Comparison of ENCODE assay signal across 9 cellular contexts in genomic region chr1:1540817-1541628, GRCh38. TPM values are rescaled to one million over a fixed set of nuclear protein-coding genes. Genes with fewer than 3 reads are reported as not detected.
A peak's percentile ranks its signal among the peaks of the same experiment; 100 is the strongest.
DNase-seq lines count a peak whose midpoint lies in the region; ATAC-seq and TF ChIP-seq lines count a peak whose summit lies in the region.
"Had no signal": no experiment of that assay in that cellular context is flagged by ENCODE, and none has a peak within 500 bp of the region (broad histone marks: within the 10 kb centered on the region; RNA-seq: fewer than 3 reads in every experiment).

No MANE protein-coding gene starts in this region.

- TF ChIP-seq POLR2A in uterus (IDR thresholded peaks at IDR 0.05) = no peak

- no peaks in the 10 kb centered on the region for H3K27me3 Mint-ChIP-seq in activated naive CD8-positive, alpha-beta T cell
- H3K27me3 Mint-ChIP-seq in activated naive CD8-positive, alpha-beta T cell treated with anti-CD3 and anti-CD28 coated beads, Interleukin-2, amount 50 U/mL, for 24 hours = no peaks in the 10 kb centered on the region
- H3K27me3 Mint-ChIP-seq in naive thymus-derived CD8-positive, alpha-beta T cell = no peaks in the 10 kb centered on the region

- no peak for ATAC-seq in activated naive CD8-positive, alpha-beta T cell treated with anti-CD3 and anti-CD28 coated beads, Interleukin-2, amount 50 U/mL, for 24 hours
- peak in 1 of 2 donors; percentile 7 for ATAC-seq in naive thymus-derived CD8-positive, alpha-beta T cell

- no peaks in the 10 kb centered on the region for H3K9me3 Mint-ChIP-seq in activated naive CD8-positive, alpha-beta T cell (ENCODE audit: low read depth)
- no peaks in the 10 kb centered on the region for H3K9me3 Mint-ChIP-seq in activated naive CD8-positive, alpha-beta T cell treated with anti-CD3 and anti-CD28 coated beads, Interleukin-2, amount 50 U/mL, for 24 hours
- H3K9me3 Mint-ChIP-seq in naive thymus-derived CD8-positive, alpha-beta T cell = no peaks in the 10 kb centered on the region

- H4K20me1 ChIP-seq in fibroblast of lung (ENCODE audit: control insufficient read depth, extremely low read depth, insufficient read depth, low read length) = peaks cover 3% of the 10 kb centered on the region

- H3K36me3 ChIP-seq in fibroblast of lung (ENCODE audit: control insufficient read depth, insufficient read depth, low read length) (peaks cover 26% of the 10 kb centered on the region), uterus (no peaks in the 10 kb centered on the region)

- peaks cover 1% of the 10 kb centered on the region for H3K4me1 Mint-ChIP-seq in activated naive CD8-positive, alpha-beta T cell (ENCODE audit: low read depth)
- H3K4me1 Mint-ChIP-seq in activated naive CD8-positive, alpha-beta T cell treated with anti-CD3 and anti-CD28 coated beads, Interleukin-2, amount 50 U/mL, for 24 hours = peaks cover 1% of the 10 kb centered on the region
- H3K4me1 Mint-ChIP-seq in naive thymus-derived CD8-positive, alpha-beta T cell = peaks cover 0 to 13% (median 6%) of the 10 kb centered on the region in 4 donors

- peaks cover 26% of the 10 kb centered on the region for H3K79me2 ChIP-seq in fibroblast of lung (ENCODE audit: control insufficient read depth, insufficient read depth, low read length)

- H3K36me3 Mint-ChIP-seq in activated naive CD8-positive, alpha-beta T cell = no peaks in the 10 kb centered on the region
- peaks cover 8% of the 10 kb centered on the region for H3K36me3 Mint-ChIP-seq in activated naive CD8-positive, alpha-beta T cell treated with anti-CD3 and anti-CD28 coated beads, Interleukin-2, amount 50 U/mL, for 24 hours (ENCODE audit: low read depth)
- H3K36me3 Mint-ChIP-seq in naive thymus-derived CD8-positive, alpha-beta T cell = peaks cover 0 to 4% (median 2%) of the 10 kb centered on the region in 3 donors

- intact Hi-C loops in uterus (cut with DNase I; ENCODE audit: low total_unique reads) = no loop called here

- H3K27me3 ChIP-seq in fibroblast of lung (ENCODE audit: control insufficient read depth, insufficient read depth, low read length) (no peaks in the 10 kb centered on the region), uterus (no peaks in the 10 kb centered on the region)

- H2AFZ ChIP-seq in fibroblast of lung (ENCODE audit: low read length) = no peak overlapping the region

- H3K9ac ChIP-seq in fibroblast of lung (ENCODE audit: insufficient read depth, low read length) = peak overlapping the region; percentile 44

- peak overlapping the region; percentile 68 for H3K4me2 ChIP-seq in fibroblast of lung (ENCODE audit: extremely low read depth, insufficient read depth, low read length)

- H3K9me3 ChIP-seq in fibroblast of lung (ENCODE audit: control insufficient read depth, insufficient read depth, low read depth, low read length) (no peaks in the 10 kb centered on the region), uterus (no peaks in the 10 kb centered on the region)

- DNase-seq in activated naive CD8-positive, alpha-beta T cell treated with anti-CD3 and anti-CD28 coated beads, Interleukin-2, amount 50 U/mL, for 24 hours = no peak
- DNase-seq in fibroblast of lung (ENCODE audit: low read depth in 2 of 2) (no peak), uterus (no peak), KG1 (lab: John Stamatoyannopoulos, UW) (no peak), NCI-H69 (lab: John Stamatoyannopoulos, UW) (no peak), DMS79 (lab: John Stamatoyannopoulos, UW) (no peak)
- no peak for DNase-seq in naive thymus-derived CD8-positive, alpha-beta T cell

- H3K4me1 ChIP-seq in fibroblast of lung (ENCODE audit: control insufficient read depth, extremely low read depth, insufficient read depth, low read length) (peaks cover 7% of the 10 kb centered on the region), uterus (peaks cover 0 to 7% of the 10 kb centered on the region in 2 donors)

- no peak overlapping the region for H3K27ac Mint-ChIP-seq in activated naive CD8-positive, alpha-beta T cell
- no peak overlapping the region for H3K27ac Mint-ChIP-seq in activated naive CD8-positive, alpha-beta T cell treated with anti-CD3 and anti-CD28 coated beads, Interleukin-2, amount 50 U/mL, for 24 hours
- peak overlapping the region in 4 of 10 donors; percentile 28 to 89 (median 63) for H3K27ac Mint-ChIP-seq in naive thymus-derived CD8-positive, alpha-beta T cell

- H3K27ac ChIP-seq in fibroblast of lung (ENCODE audit: insufficient read depth, low read length) = peak overlapping the region; percentile 63
- H3K27ac ChIP-seq in uterus = peak overlapping the region; percentile 76 to 83
- H3K27ac ChIP-seq: C4-2B had no signal

- H3K4me3 Mint-ChIP-seq in activated naive CD8-positive, alpha-beta T cell = peak overlapping the region; percentile 67
- no peak overlapping the region for H3K4me3 Mint-ChIP-seq in activated naive CD8-positive, alpha-beta T cell treated with anti-CD3 and anti-CD28 coated beads, Interleukin-2, amount 50 U/mL, for 24 hours
- peak overlapping the region in 9 of 10 donors; percentile 22 to 79 (median 70) for H3K4me3 Mint-ChIP-seq in naive thymus-derived CD8-positive, alpha-beta T cell

- POLR2A ChIA-PET in naive thymus-derived CD8-positive, alpha-beta T cell (lab: Charles Lee) = interaction anchor here (1.3 kb wide), 1 partner anchor 75 kb away, joined by 3 read pairs; the partner anchor contains the start of gene MIB2

- H3K4me3 ChIP-seq in fibroblast of lung (replicated peaks in 1 of 4; ENCODE audit: control extremely low read depth in 1 of 4, insufficient read depth in 1 of 4, low read depth in 3 of 4, low read length in 4 of 4) = peak overlapping the region in 3 of 4 experiments; percentile 26 to 66 (median 28)
- peak overlapping the region; percentile 52 to 68 for H3K4me3 ChIP-seq in uterus

- no peak for TF ChIP-seq CTCF in fibroblast of lung (conservative IDR thresholded peaks at IDR 0.05 in 1 of 2, IDR thresholded peaks at IDR 0.05 in 1 of 2; ENCODE audit: low read depth in 1 of 2, low read length in 2 of 2)
- no peak for TF ChIP-seq CTCF in uterus (IDR thresholded peaks at IDR 0.05)

RNA-seq across cellular contexts. Expression of gene TMEM240, which starts 0.6 kb away (rescaled TPM):
- total RNA-seq in fibroblast of lung (4.9 and 5.4 TPM in 2 replicates), uterus (10 to 100 TPM in 1 of 4 donors, 1 to 10 TPM in 1, not detected in 2; 9.4 to 16.3 TPM)
- polyA plus RNA-seq in fibroblast of lung = 1.3 and 1.4 TPM in 2 replicates
- polyA plus RNA-seq in fibroblast of lung (2012) = 6.7 TPM in 2 replicates
- polyA minus RNA-seq in fibroblast of lung (ENCODE audit: low replicate concordance) = 2.3 TPM in 1 of 2 replicates, not detected in the other
- 1 to 10 TPM; 3.4 TPM for total RNA-seq in naive thymus-derived CD8-positive, alpha-beta T cell
- not detected for polyA plus RNA-seq in naive thymus-derived CD8-positive, alpha-beta T cell

RNA-seq across cellular contexts. Expression of gene ATAD3A, which starts 29.1 kb away (rescaled TPM):
- total RNA-seq in fibroblast of lung (14.4 and 18.0 TPM in 2 replicates), uterus (10 to 100 TPM in 3 of 4 donors, 1 to 10 TPM in 1; 1.8 to 14.8 (median 11.7) TPM)
- 12.5 and 19.8 TPM in 2 replicates for polyA plus RNA-seq in fibroblast of lung
- polyA plus RNA-seq in fibroblast of lung (2012) = 24.8 and 50.7 TPM in 2 replicates
- 11.7 and 12.7 TPM in 2 replicates for polyA minus RNA-seq in fibroblast of lung (ENCODE audit: low replicate concordance)
- 10 to 100 TPM; 24.7 to 27.5 TPM for total RNA-seq in naive thymus-derived CD8-positive, alpha-beta T cell
- polyA plus RNA-seq in naive thymus-derived CD8-positive, alpha-beta T cell = 10 to 100 TPM in 1 of 3 donors, 1 to 10 TPM in 2; 7.7 to 15.3 (median 8.5) TPM

RNA-seq across cellular contexts. Expression of gene SSU72, which starts 33.6 kb away (rescaled TPM):
- total RNA-seq in fibroblast of lung = 65.1 and 72.7 TPM in 2 replicates
- polyA plus RNA-seq in fibroblast of lung = 127 and 135 TPM in 2 replicates
- 125 and 138 TPM in 2 replicates for polyA plus RNA-seq in fibroblast of lung (2012)
- polyA minus RNA-seq in fibroblast of lung (ENCODE audit: low replicate concordance) = 75.1 and 86.7 TPM in 2 replicates
- 100 to 1,000 TPM; 158 to 162 TPM for total RNA-seq in naive thymus-derived CD8-positive, alpha-beta T cell
- polyA plus RNA-seq in naive thymus-derived CD8-positive, alpha-beta T cell = 100 to 1,000 TPM; 219 to 290 (median 248) TPM
- total RNA-seq in uterus = 100 to 1,000 TPM in 2 of 4 donors, 10 to 100 TPM in 2; 44.0 to 273 (median 78.4) TPM

RNA-seq across cellular contexts. Expression of gene FNDC10, which starts 58.9 kb away (rescaled TPM):
- 0.50 and 0.77 TPM in 2 replicates for total RNA-seq in fibroblast of lung
- 1.6 and 2.0 TPM in 2 replicates for polyA plus RNA-seq in fibroblast of lung
- 6.1 and 6.2 TPM in 2 replicates for polyA plus RNA-seq in fibroblast of lung (2012)
- polyA minus RNA-seq in fibroblast of lung (ENCODE audit: low replicate concordance) = 2.5 and 4.7 TPM in 2 replicates
- total RNA-seq in naive thymus-derived CD8-positive, alpha-beta T cell = 1 to 10 TPM; 3.7 to 3.8 TPM
- 1 to 10 TPM in 1 of 3 donors, under 1 TPM in 2; 0.75 to 2.4 (median 0.89) TPM for polyA plus RNA-seq in naive thymus-derived CD8-positive, alpha-beta T cell
- under 1 TPM in 2 of 4 donors, not detected in 2; 0.40 to 0.48 TPM for total RNA-seq in uterus
